ENCODE assay signal across 1 cellular context in the genomic region with DNA sequence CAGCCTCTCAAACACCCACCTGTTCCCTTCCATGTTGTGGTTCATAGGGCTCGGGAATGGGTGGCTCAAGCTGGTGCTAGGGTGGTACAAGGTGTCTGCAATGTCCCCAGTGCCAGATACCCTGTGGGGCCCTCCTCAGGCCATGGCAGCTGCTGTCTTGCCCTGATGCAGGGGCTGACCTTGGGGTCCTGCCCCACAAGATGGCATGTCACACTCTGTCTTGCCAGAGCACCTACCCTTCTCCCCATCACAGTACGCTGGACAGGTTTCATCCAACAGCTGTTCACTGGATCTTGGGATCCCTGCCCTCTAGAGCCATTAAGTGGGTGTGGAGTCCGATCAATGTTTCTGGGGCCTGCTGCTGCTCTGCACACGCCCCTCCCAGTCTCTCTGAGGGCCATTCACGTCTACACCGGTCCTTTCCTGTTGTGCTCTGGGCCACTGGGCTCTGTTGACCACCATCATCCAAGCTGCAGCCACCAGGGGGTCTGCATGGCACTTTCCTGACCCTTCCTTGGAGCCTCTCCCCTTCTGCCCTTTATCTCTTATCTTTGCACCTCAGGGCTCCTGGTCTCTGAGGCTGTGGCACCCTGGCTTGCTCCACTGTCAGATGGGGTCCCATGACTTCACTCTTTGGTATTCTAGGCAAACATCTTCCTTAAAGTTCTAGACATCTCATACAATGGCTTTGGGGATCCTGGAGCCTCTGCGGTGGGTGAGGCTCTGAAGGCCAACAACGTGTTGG.
TF ChIP-seq lines count a peak whose summit lies in the region.

No MANE protein-coding gene starts in this region.

TF ChIP-seq in H1, 55 proteins besides CTCF, POLR2A, EP300 and RAD21:
- no peak for TF ChIP-seq KDM4A (IDR thresholded peaks at IDR 0.05; ENCODE audit: low read depth, low read length, severe bottlenecking)
- no peak for TF ChIP-seq RFX5 (IDR thresholded peaks at IDR 0.05; ENCODE audit: borderline replicate concordance, low read depth, low read length)
- TF ChIP-seq, protein P1, sequence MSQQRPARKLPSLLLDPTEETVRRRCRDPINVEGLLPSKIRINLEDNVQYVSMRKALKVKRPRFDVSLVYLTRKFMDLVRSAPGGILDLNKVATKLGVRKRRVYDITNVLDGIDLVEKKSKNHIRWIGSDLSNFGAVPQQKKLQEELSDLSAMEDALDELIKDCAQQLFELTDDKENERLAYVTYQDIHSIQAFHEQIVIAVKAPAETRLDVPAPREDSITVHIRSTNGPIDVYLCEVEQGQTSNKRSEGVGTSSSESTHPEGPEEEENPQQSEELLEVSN (IDR thresholded peaks at IDR 0.05) = no peak
- TF ChIP-seq, protein P2, sequence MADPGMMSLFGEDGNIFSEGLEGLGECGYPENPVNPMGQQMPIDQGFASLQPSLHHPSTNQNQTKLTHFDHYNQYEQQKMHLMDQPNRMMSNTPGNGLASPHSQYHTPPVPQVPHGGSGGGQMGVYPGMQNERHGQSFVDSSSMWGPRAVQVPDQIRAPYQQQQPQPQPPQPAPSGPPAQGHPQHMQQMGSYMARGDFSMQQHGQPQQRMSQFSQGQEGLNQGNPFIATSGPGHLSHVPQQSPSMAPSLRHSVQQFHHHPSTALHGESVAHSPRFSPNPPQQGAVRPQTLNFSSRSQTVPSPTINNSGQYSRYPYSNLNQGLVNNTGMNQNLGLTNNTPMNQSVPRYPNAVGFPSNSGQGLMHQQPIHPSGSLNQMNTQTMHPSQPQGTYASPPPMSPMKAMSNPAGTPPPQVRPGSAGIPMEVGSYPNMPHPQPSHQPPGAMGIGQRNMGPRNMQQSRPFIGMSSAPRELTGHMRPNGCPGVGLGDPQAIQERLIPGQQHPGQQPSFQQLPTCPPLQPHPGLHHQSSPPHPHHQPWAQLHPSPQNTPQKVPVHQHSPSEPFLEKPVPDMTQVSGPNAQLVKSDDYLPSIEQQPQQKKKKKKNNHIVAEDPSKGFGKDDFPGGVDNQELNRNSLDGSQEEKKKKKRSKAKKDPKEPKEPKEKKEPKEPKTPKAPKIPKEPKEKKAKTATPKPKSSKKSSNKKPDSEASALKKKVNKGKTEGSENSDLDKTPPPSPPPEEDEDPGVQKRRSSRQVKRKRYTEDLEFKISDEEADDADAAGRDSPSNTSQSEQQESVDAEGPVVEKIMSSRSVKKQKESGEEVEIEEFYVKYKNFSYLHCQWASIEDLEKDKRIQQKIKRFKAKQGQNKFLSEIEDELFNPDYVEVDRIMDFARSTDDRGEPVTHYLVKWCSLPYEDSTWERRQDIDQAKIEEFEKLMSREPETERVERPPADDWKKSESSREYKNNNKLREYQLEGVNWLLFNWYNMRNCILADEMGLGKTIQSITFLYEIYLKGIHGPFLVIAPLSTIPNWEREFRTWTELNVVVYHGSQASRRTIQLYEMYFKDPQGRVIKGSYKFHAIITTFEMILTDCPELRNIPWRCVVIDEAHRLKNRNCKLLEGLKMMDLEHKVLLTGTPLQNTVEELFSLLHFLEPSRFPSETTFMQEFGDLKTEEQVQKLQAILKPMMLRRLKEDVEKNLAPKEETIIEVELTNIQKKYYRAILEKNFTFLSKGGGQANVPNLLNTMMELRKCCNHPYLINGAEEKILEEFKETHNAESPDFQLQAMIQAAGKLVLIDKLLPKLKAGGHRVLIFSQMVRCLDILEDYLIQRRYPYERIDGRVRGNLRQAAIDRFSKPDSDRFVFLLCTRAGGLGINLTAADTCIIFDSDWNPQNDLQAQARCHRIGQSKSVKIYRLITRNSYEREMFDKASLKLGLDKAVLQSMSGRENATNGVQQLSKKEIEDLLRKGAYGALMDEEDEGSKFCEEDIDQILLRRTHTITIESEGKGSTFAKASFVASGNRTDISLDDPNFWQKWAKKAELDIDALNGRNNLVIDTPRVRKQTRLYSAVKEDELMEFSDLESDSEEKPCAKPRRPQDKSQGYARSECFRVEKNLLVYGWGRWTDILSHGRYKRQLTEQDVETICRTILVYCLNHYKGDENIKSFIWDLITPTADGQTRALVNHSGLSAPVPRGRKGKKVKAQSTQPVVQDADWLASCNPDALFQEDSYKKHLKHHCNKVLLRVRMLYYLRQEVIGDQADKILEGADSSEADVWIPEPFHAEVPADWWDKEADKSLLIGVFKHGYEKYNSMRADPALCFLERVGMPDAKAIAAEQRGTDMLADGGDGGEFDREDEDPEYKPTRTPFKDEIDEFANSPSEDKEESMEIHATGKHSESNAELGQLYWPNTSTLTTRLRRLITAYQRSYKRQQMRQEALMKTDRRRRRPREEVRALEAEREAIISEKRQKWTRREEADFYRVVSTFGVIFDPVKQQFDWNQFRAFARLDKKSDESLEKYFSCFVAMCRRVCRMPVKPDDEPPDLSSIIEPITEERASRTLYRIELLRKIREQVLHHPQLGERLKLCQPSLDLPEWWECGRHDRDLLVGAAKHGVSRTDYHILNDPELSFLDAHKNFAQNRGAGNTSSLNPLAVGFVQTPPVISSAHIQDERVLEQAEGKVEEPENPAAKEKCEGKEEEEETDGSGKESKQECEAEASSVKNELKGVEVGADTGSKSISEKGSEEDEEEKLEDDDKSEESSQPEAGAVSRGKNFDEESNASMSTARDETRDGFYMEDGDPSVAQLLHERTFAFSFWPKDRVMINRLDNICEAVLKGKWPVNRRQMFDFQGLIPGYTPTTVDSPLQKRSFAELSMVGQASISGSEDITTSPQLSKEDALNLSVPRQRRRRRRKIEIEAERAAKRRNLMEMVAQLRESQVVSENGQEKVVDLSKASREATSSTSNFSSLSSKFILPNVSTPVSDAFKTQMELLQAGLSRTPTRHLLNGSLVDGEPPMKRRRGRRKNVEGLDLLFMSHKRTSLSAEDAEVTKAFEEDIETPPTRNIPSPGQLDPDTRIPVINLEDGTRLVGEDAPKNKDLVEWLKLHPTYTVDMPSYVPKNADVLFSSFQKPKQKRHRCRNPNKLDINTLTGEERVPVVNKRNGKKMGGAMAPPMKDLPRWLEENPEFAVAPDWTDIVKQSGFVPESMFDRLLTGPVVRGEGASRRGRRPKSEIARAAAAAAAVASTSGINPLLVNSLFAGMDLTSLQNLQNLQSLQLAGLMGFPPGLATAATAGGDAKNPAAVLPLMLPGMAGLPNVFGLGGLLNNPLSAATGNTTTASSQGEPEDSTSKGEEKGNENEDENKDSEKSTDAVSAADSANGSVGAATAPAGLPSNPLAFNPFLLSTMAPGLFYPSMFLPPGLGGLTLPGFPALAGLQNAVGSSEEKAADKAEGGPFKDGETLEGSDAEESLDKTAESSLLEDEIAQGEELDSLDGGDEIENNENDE (IDR thresholded peaks at IDR 0.05; ENCODE audit: insufficient replicate concordance, low read length) = no peak
- no peak for TF ChIP-seq SRF (IDR thresholded peaks at IDR 0.05; ENCODE audit: low read depth, low read length)
- no peak for TF ChIP-seq CHD1 (IDR thresholded peaks at IDR 0.05; ENCODE audit: low read depth, low read length)
- no peak for TF ChIP-seq ASH2L (IDR thresholded peaks at IDR 0.05; ENCODE audit: low read length)
- TF ChIP-seq RXRA (IDR thresholded peaks at IDR 0.05; ENCODE audit: insufficient read depth, low read depth, low read length) = no peak
- no peak for TF ChIP-seq TAF7 (optimal IDR thresholded peaks at IDR 0.05; ENCODE audit: borderline replicate concordance, low read depth, low read length)
- TF ChIP-seq TCF12 (IDR thresholded peaks at IDR 0.05; ENCODE audit: low read depth, low read length) = no peak
- no peak for TF ChIP-seq BCL11A (IDR thresholded peaks at IDR 0.05; ENCODE audit: low read depth in 2 of 2, low read length in 2 of 2)
- no peak for TF ChIP-seq KDM5A (IDR thresholded peaks at IDR 0.05; ENCODE audit: low read length)
- TF ChIP-seq SAP30 (IDR thresholded peaks at IDR 0.05; ENCODE audit: insufficient read depth, insufficient replicate concordance, low read length) = no peak
- no peak for TF ChIP-seq CHD2 (IDR thresholded peaks at IDR 0.05; ENCODE audit: low read length)
